14 cellular contexts compared by ENCODE assay signal in the genomic region with DNA sequence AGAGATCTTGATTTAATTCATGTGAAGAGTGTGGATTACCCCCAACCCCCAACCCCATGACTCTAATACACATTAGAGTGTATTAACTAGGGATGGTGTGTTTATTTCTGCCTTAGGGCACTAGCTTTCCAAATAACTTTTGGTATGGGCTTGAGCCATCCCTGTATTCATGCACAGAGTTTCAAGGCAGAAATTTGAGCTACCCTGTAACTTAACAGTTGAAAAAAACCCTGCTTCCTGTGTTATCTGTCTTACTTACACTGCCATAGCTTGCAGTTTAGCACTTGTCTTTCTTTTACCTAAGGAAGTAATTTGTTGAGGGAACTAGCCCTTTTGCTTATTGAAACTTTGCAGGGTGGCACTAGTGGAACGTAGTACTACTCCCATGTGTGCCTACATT. TPM values are rescaled to one million over a fixed set of nuclear protein-coding genes. Genes with fewer than 3 reads are reported as not detected.
DNase-seq lines count a peak whose midpoint lies in the region; ATAC-seq and TF ChIP-seq lines count a peak whose summit lies in the region.
"Had no signal": no experiment of that assay in that cellular context is flagged by ENCODE, and none has a peak within 500 bp of the region (broad histone marks: within the 10 kb centered on the region; RNA-seq: fewer than 3 reads in every experiment).

No MANE protein-coding gene starts in this region.

- no peak for DNase-seq in activated naive CD4-positive, alpha-beta T cell (lab: John Stamatoyannopoulos, UW)
- DNase-seq in nephron progenitor cell (no peak), MV-4-11 (lab: John Stamatoyannopoulos, UW) (no peak)
- no peak for DNase-seq in activated CD4-positive, CD25-positive, alpha-beta regulatory T cell treated with anti-CD3 and anti-CD28 coated beads, Interleukin-2, amount 50 U/mL, for 72 hours
- DNase-seq: heart right ventricle, NCI-H774, right cardiac atrium, upper lobe of right lung had no signal

- peak overlapping the region; percentile 8 for H3K4me3 Mint-ChIP-seq in activated naive CD4-positive, alpha-beta T cell treated with anti-CD3 and anti-CD28 coated beads, Interleukin-2, amount 50 U/mL, for 24 hours
- H3K4me3 Mint-ChIP-seq in activated T-helper 17 cell treated with anti-CD3 and anti-CD28 coated beads, Interleukin-2, amount 50 U/mL, for 72 hours = no peak overlapping the region
- H3K4me3 Mint-ChIP-seq in nephron progenitor cell = no peak overlapping the region
- H3K4me3 Mint-ChIP-seq: dendritic cell treated with granulocyte-macrophage colony-stimulating factor and Interleukin-4, amounts not matched to agents 40 ng/mL and 50 ng/mL, for 4 days; memory B cell had no signal

- H3K36me3 Mint-ChIP-seq in activated naive CD4-positive, alpha-beta T cell treated with anti-CD3 and anti-CD28 coated beads, Interleukin-2, amount 50 U/mL, for 24 hours = peaks cover 26% of the 10 kb centered on the region
- peaks cover 100% of the 10 kb centered on the region for H3K36me3 Mint-ChIP-seq in activated T-helper 17 cell treated with anti-CD3 and anti-CD28 coated beads, Interleukin-2, amount 50 U/mL, for 72 hours (ENCODE audit: low read depth)
- peaks cover 48% of the 10 kb centered on the region for H3K36me3 Mint-ChIP-seq in nephron progenitor cell (ENCODE audit: low read depth)

- H3K4me1 Mint-ChIP-seq in activated naive CD4-positive, alpha-beta T cell treated with anti-CD3 and anti-CD28 coated beads, Interleukin-2, amount 50 U/mL, for 24 hours = peaks cover 65% of the 10 kb centered on the region
- peaks cover 17% of the 10 kb centered on the region for H3K4me1 Mint-ChIP-seq in activated T-helper 17 cell treated with anti-CD3 and anti-CD28 coated beads, Interleukin-2, amount 50 U/mL, for 72 hours
- peaks cover 40% of the 10 kb centered on the region for H3K4me1 Mint-ChIP-seq in nephron progenitor cell

- TF ChIP-seq CTCF in nephron progenitor cell (IDR thresholded peaks at IDR 0.05) = no peak

- peak overlapping the region; percentile 59 for H3K27ac Mint-ChIP-seq in activated naive CD4-positive, alpha-beta T cell treated with anti-CD3 and anti-CD28 coated beads, Interleukin-2, amount 50 U/mL, for 24 hours
- H3K27ac Mint-ChIP-seq in activated T-helper 17 cell treated with anti-CD3 and anti-CD28 coated beads, Interleukin-2, amount 50 U/mL, for 72 hours = peak overlapping the region; percentile 36
- peak overlapping the region; percentile 57 for H3K27ac Mint-ChIP-seq in nephron progenitor cell
- H3K27ac Mint-ChIP-seq: dendritic cell treated with granulocyte-macrophage colony-stimulating factor and Interleukin-4, amounts not matched to agents 40 ng/mL and 50 ng/mL, for 4 days; memory B cell had no signal

- peak; percentile 58 for ATAC-seq in HG03460 (IDR thresholded peaks at IDR 0.05; ENCODE audit: unreplicated experiment)
- no peak for ATAC-seq in activated T-helper 17 cell treated with anti-CD3 and anti-CD28 coated beads, Interleukin-2, amount 50 U/mL, for 72 hours (replicated peaks)
- no peak for ATAC-seq in HG03196 (IDR thresholded peaks at IDR 0.05; ENCODE audit: unreplicated experiment)
- ATAC-seq: right cardiac atrium, upper lobe of right lung had no signal

- H3K9me3 Mint-ChIP-seq in activated naive CD4-positive, alpha-beta T cell treated with anti-CD3 and anti-CD28 coated beads, Interleukin-2, amount 50 U/mL, for 24 hours = no peaks in the 10 kb centered on the region
- H3K9me3 Mint-ChIP-seq in activated T-helper 17 cell treated with anti-CD3 and anti-CD28 coated beads, Interleukin-2, amount 50 U/mL, for 72 hours = no peaks in the 10 kb centered on the region
- no peaks in the 10 kb centered on the region for H3K9me3 Mint-ChIP-seq in nephron progenitor cell
- H3K9me3 Mint-ChIP-seq: dendritic cell treated with granulocyte-macrophage colony-stimulating factor and Interleukin-4, amounts not matched to agents 40 ng/mL and 50 ng/mL, for 4 days; memory B cell had no signal

- H3K27me3 Mint-ChIP-seq in activated naive CD4-positive, alpha-beta T cell treated with anti-CD3 and anti-CD28 coated beads, Interleukin-2, amount 50 U/mL, for 24 hours = no peaks in the 10 kb centered on the region
- no peaks in the 10 kb centered on the region for H3K27me3 Mint-ChIP-seq in activated T-helper 17 cell treated with anti-CD3 and anti-CD28 coated beads, Interleukin-2, amount 50 U/mL, for 72 hours
- no peaks in the 10 kb centered on the region for H3K27me3 Mint-ChIP-seq in nephron progenitor cell (ENCODE audit: low read depth, poor library complexity)
- H3K27me3 Mint-ChIP-seq: dendritic cell treated with granulocyte-macrophage colony-stimulating factor and Interleukin-4, amounts not matched to agents 40 ng/mL and 50 ng/mL, for 4 days; memory B cell had no signal

RNA-seq across cellular contexts. Expression of a gene that starts 6.3 kb away (rescaled TPM):
- total RNA-seq in activated T-helper 17 cell treated with anti-CD3 and anti-CD28 coated beads, Interleukin-2, amount 50 U/mL, for 72 hours = 100 to 1,000 TPM; 195 to 227 TPM

RNA-seq across cellular contexts. Expression of a gene that starts 22.1 kb away (rescaled TPM):
- total RNA-seq in activated T-helper 17 cell treated with anti-CD3 and anti-CD28 coated beads, Interleukin-2, amount 50 U/mL, for 72 hours = 10 to 100 TPM; 21.4 to 24.0 TPM
